Comparison of ENCODE assay signal across 28 cellular contexts in the genomic region with DNA sequence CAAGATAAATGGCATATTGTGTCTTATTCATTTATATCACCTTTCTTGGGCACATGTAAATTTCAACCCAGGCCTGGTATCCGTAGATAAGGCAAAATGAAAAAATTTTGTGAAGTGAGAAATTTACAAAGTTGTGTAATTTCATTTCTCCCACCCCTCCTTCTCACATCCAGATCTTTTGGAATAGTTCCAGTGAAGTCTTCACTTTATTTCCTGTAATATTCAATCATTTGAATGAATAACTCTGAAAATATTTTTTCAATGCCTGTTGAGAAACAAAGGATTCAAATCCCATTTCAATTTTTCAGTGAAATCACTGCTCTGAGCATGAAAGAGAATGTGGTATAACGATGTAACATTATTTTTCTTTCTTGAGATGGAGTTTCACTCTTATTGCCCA. TPM values are rescaled to one million over a fixed set of nuclear protein-coding genes. Genes with fewer than 3 reads are reported as not detected.
"Had no signal": no experiment of that assay in that cellular context is flagged by ENCODE, and none has a peak within 500 bp of the region (broad histone marks: within the 10 kb centered on the region; RNA-seq: fewer than 3 reads in every experiment).

No MANE protein-coding gene starts in this region.

- ATAC-seq: activated T-cell treated with anti-CD3 and anti-CD28 coated beads, Interleukin-2, amount 50 U/mL, for 4 hours; body of pancreas; esophagus mucosa; gastroesophageal sphincter; left colon; stimulated activated memory B cell treated with anti-CD40 and anti-IgM and Interleukin-4, amounts not matched to agents 10 μg/mL and 1 μg/mL and 100 μg/mL, for 72 hours had no signal

- H3K27me3 ChIP-seq: body of pancreas, gastroesophageal sphincter, testis, uterus had no signal

- H3K4me3 ChIP-seq: body of pancreas, gastroesophageal sphincter, smooth muscle cell, testis, uterus had no signal

- DNase-seq: activated CD4-positive, alpha-beta T cell treated with anti-CD3 and anti-CD28 coated beads for 1 hour; activated CD4-positive, alpha-beta T cell treated with anti-CD3 and anti-CD28 coated beads, Interleukin-2, amount 50 U/mL, for 1 hour; activated naive CD4-positive, alpha-beta T cell treated with Interleukin-2 at 50 U/mL for 16 hours; activated naive CD8-positive, alpha-beta T cell treated with anti-CD3 and anti-CD28 coated beads, Interleukin-2, amount 10 ng/mL, durations not matched to agents 7 days and 5 days; activated T-cell treated with anti-CD3 and anti-CD28 coated beads, Interleukin-2, amount 50 U/mL, for 4 hours; body of pancreas; caudate nucleus; dermis blood vessel endothelial cell; effector CD8-positive, alpha-beta T cell; head of caudate nucleus; hypothalamus; left colon; mesenchymal stem cell; nephron progenitor cell; occipital lobe; posterior cingulate gyrus; stimulated activated CD4-positive, alpha-beta T cell treated with anti-CD3 and anti-CD28 coated beads, Interleukin-15, amount 100 ng/mL, for 24 hours; T-helper 1 cell; testis; uterus; WERI-Rb-1 had no signal

- FAIRE-seq: keratinocyte, TTC549 had no signal

- H3K36me3 ChIP-seq: gastroesophageal sphincter, uterus, WERI-Rb-1 had no signal

- H3K9me3 ChIP-seq: body of pancreas, gastroesophageal sphincter, testis, uterus had no signal

- H3K27ac ChIP-seq: body of pancreas, gastroesophageal sphincter, testis, uterus, WERI-Rb-1 had no signal

- H3K4me2 ChIP-seq: smooth muscle cell had no signal

- H3K4me1 ChIP-seq: body of pancreas, gastroesophageal sphincter, testis, uterus had no signal

RNA-seq across cellular contexts. Expression of a gene that starts 53.4 kb away (rescaled TPM):
- total RNA-seq: body of pancreas, myocyte, smooth muscle cell had no signal
- polyA plus RNA-seq: smooth muscle cell had no signal
